In the genomic region with DNA sequence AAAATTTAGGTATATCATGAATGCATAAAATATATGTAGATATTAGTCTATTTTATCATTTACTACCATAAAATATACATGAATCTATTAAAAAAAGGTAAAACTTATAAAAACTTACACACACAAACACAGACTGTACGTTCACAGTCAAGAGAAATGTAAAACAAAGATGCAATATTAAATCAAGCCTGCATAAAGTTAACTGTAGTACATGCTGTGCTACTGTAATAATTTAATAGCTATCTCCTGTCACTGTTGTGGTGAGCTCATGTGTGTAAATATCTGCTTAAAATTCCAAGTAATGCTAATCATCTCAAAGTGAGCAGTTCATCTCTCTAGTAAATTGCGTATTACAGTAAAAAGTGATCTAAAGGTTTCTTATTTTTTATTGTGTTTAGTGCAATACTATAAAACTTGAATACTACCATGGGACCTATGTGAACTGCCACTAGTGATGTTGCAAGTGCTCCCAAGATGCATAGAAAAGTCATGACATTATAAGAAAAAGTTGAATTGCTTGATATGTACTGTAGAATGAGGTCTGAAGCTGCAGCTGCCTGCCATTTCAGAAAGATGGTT, we compare ENCODE assay signal across 14 cellular contexts. TPM values are rescaled to one million over a fixed set of nuclear protein-coding genes. Genes with fewer than 3 reads are reported as not detected.
A peak's percentile ranks its signal among the peaks of the same experiment; 100 is the strongest.
DNase-seq lines count a peak whose midpoint lies in the region; ATAC-seq and TF ChIP-seq lines count a peak whose summit lies in the region.
"Had no signal": no experiment of that assay in that cellular context is flagged by ENCODE, and none has a peak within 500 bp of the region (broad histone marks: within the 10 kb centered on the region; RNA-seq: fewer than 3 reads in every experiment).

No MANE protein-coding gene starts in this region.

- no peaks in the 10 kb centered on the region for H3K79me2 ChIP-seq in KMS-11 (ENCODE audit: insufficient read depth, low read depth)

- no peaks in the 10 kb centered on the region for H3K36me3 Mint-ChIP-seq in central memory CD8-positive, alpha-beta T cell (ENCODE audit: insufficient read depth)
- H3K36me3 Mint-ChIP-seq in osteocyte (ENCODE audit: unreplicated experiment): peaks cover 24% of the 10 kb centered on the region

- no peak overlapping the region for H2AFZ ChIP-seq in KMS-11 (ENCODE audit: low read depth)

- DNase-seq in DMS53 (lab: John Stamatoyannopoulos, UW) (peak; percentile 23), DMS53 treated with DMSO at 0.1 percent for 48 hours (lab: John Stamatoyannopoulos, UW; ENCODE audit: unreplicated experiment) (no peak), osteocyte (ENCODE audit: extremely low spot score, unreplicated experiment) (no peak), NCI-H2171 (lab: John Stamatoyannopoulos, UW) (no peak), aorta (no peak)
- no peak for DNase-seq in central memory CD8-positive, alpha-beta T cell (ENCODE audit: low spot score in 2 of 2)

- 0 out of 2 replicates have a peak overlapping the region, but pooled peaks have one; percentile 18 for H3K4me2 ChIP-seq in KMS-11

- H3K27me3 Mint-ChIP-seq in central memory CD8-positive, alpha-beta T cell: no peaks in the 10 kb centered on the region
- H3K27me3 Mint-ChIP-seq in osteocyte (ENCODE audit: unreplicated experiment): no peaks in the 10 kb centered on the region
- H3K27me3 Mint-ChIP-seq: CD4-positive, alpha-beta T cell; stimulated activated naive B cell treated with anti-CD40 and anti-IgM and Interleukin-4, amounts not matched to agents 10 μg/mL and 1 μg/mL and 100 μg/mL, for 72 hours had no signal

- H3K4me1 Mint-ChIP-seq in central memory CD8-positive, alpha-beta T cell: peaks cover 11% of the 10 kb centered on the region
- peaks cover 19% of the 10 kb centered on the region for H3K4me1 Mint-ChIP-seq in osteocyte (ENCODE audit: unreplicated experiment)

- TF ChIP-seq CTCF in KMS-11 (conservative IDR thresholded peaks at IDR 0.05; ENCODE audit: low read depth, low read length) (no peak), osteocyte (IDR thresholded peaks at IDR 0.05) (no peak)

- H3K9me3 ChIP-seq in aorta (ENCODE audit: control insufficient read depth, low read length): peaks cover 18% of the 10 kb centered on the region

- H3K9me3 Mint-ChIP-seq in central memory CD8-positive, alpha-beta T cell: peaks cover 42% of the 10 kb centered on the region
- peaks cover 37% of the 10 kb centered on the region for H3K9me3 Mint-ChIP-seq in osteocyte (ENCODE audit: unreplicated experiment)

- H3K27ac Mint-ChIP-seq in central memory CD8-positive, alpha-beta T cell (ENCODE audit: low read depth): no peak overlapping the region
- no peak overlapping the region for H3K27ac Mint-ChIP-seq in osteocyte (ENCODE audit: unreplicated experiment)

- H3K27me3 ChIP-seq in KMS-11 (ENCODE audit: insufficient read depth, low read depth): no peaks in the 10 kb centered on the region
- H3K27me3 ChIP-seq in aorta (ENCODE audit: control insufficient read depth in 1 of 2, insufficient read depth in 2 of 2, low read length in 1 of 2): no peaks in the 10 kb centered on the region
- H3K27me3 ChIP-seq: brain microvascular endothelial cell, gastrocnemius medialis, tibial artery had no signal

- no peaks in the 10 kb centered on the region for H3K36me3 ChIP-seq in KMS-11 (ENCODE audit: insufficient read depth)
- peaks cover 2 to 6% of the 10 kb centered on the region in 2 donors for H3K36me3 ChIP-seq in aorta (ENCODE audit: control insufficient read depth in 1 of 2, insufficient read depth in 2 of 2, low read length in 1 of 2)
- H3K36me3 ChIP-seq: brain microvascular endothelial cell had no signal

- H3K27ac ChIP-seq in KMS-11 (no peak overlapping the region), aorta (ENCODE audit: low read depth in 1 of 2, low read length in 2 of 2) (no peak overlapping the region)
- H3K27ac ChIP-seq: brain microvascular endothelial cell, tibial artery had no signal

- intact Hi-C loops in aorta (cut with DNase I): no loop called here

- ATAC-seq in central memory CD8-positive, alpha-beta T cell (replicated peaks; ENCODE audit: extremely low read depth, poor library complexity, severe bottlenecking): no peak
- ATAC-seq in HG03565 (IDR thresholded peaks at IDR 0.05; ENCODE audit: unreplicated experiment): no peak
- no peak for ATAC-seq in aorta (ENCODE audit: low FRiP score)

- H3K4me3 ChIP-seq in KMS-11 (IDR thresholded peaks at IDR 0.05; ENCODE audit: insufficient read depth, low read depth, low read length) (no peak overlapping the region), aorta (ENCODE audit: low read length in 2 of 2) (no peak overlapping the region)
- H3K4me3 ChIP-seq: tibial artery had no signal

- H4K20me1 ChIP-seq in KMS-11 (ENCODE audit: insufficient read depth): no peaks in the 10 kb centered on the region

- 93% methylated on average over 2 of the region's 2 CpGs for WGBS in aorta, 2 donors

- H3K4me3 Mint-ChIP-seq in central memory CD8-positive, alpha-beta T cell: peak overlapping the region; percentile 71
- H3K4me3 Mint-ChIP-seq in osteocyte (ENCODE audit: unreplicated experiment): peak overlapping the region; percentile 75

- H3K9ac ChIP-seq in KMS-11: no peak overlapping the region

- H3K4me1 ChIP-seq in KMS-11 (ENCODE audit: low read depth, poor library complexity, severe bottlenecking) (no peaks in the 10 kb centered on the region), aorta (ENCODE audit: control insufficient read depth in 1 of 2, insufficient read depth in 2 of 2, low read length in 2 of 2) (no peaks in the 10 kb centered on the region)
- H3K4me1 ChIP-seq: gastrocnemius medialis, tibial artery had no signal

RNA-seq across cellular contexts. Expression of gene ZNF233, which starts 0.8 kb away (rescaled TPM):
- total RNA-seq in osteocyte: 1.6 and 2.5 TPM in 2 replicates
- under 1 TPM; 0.19 to 0.36 TPM for total RNA-seq in aorta
- polyA plus RNA-seq in aorta: under 1 TPM; 0.67 to 0.75 TPM
- total RNA-seq: A172 had no signal

RNA-seq across cellular contexts. Expression of gene ZNF235, which starts 45.9 kb away (rescaled TPM):
- total RNA-seq in osteocyte (8.9 and 9.7 TPM in 2 replicates), aorta (10 to 100 TPM in 1 of 2 donors, 1 to 10 TPM in 1; 6.2 to 11.0 TPM)
- 1 to 10 TPM; 2.3 to 3.1 TPM for polyA plus RNA-seq in aorta

RNA-seq across cellular contexts. Expression of gene ZNF227, which starts 46.6 kb away (rescaled TPM):
- total RNA-seq in osteocyte: 22.6 and 30.7 TPM in 2 replicates
- 10 to 100 TPM; 17.9 to 27.5 TPM for total RNA-seq in aorta
- polyA plus RNA-seq in aorta: 1 to 10 TPM; 5.0 to 6.6 TPM
